Comparison of ENCODE assay signal across 13 cellular contexts in the genomic region with DNA sequence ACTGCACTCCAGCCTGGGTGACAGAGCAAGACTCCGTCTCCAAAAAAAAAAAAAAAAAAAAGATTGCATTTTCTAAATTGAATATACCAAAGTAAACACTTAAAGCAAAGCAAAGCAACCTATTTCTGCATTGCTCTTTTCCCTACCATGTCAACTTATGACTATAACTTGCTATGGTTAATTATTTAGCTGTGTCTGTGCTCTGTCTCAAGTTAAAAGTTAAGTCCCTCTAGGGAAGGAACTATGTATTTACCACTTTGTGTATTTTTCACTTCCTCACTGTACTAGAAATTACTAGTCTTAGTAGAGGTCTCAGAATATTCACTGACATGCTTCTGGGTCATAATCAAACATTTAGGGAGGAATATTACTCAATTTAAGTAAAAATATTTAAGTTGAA.
DNase-seq lines count a peak whose midpoint lies in the region; ATAC-seq, FAIRE-seq and TF ChIP-seq lines count a peak whose summit lies in the region.
"Had no signal": no experiment of that assay in that cellular context is flagged by ENCODE, and none has a peak within 500 bp of the region (broad histone marks: within the 10 kb centered on the region; RNA-seq: fewer than 3 reads in every experiment).

No MANE protein-coding gene starts in this region.

- H3K4me3 Mint-ChIP-seq in Calu3 (ENCODE audit: low read depth, unreplicated experiment): no peak overlapping the region

- no peaks in the 10 kb centered on the region for H4K20me1 ChIP-seq in PC-3 (ENCODE audit: low read length)

- no peak for ATAC-seq in PC-3
- ATAC-seq in foreskin keratinocyte: no peak
- ATAC-seq in HG02678 (IDR thresholded peaks at IDR 0.05; ENCODE audit: unreplicated experiment): no peak
- no peak for ATAC-seq in omental fat pad (ENCODE audit: low FRiP score)

- H3K79me2 ChIP-seq in PC-3 (ENCODE audit: low read length): no peaks in the 10 kb centered on the region

- POLR2A ChIA-PET in PC-3 (lab: Charles Lee; ENCODE audit: unreplicated experiment): interaction anchor here (0.5 kb wide), 1 partner anchor 332 kb away, joined by 3 read pairs; no protein-coding TSS in a partner anchor

- peak overlapping the region; percentile 92 for H3K27ac ChIP-seq in PC-3 (ENCODE audit: low read length)
- H3K27ac ChIP-seq in foreskin keratinocyte: peak overlapping the region; percentile 100
- H3K27ac ChIP-seq: C4-2B had no signal

- peaks cover 56% of the 10 kb centered on the region for H3K4me1 Mint-ChIP-seq in Calu3 (ENCODE audit: low read depth, unreplicated experiment)

- H3K27me3 Mint-ChIP-seq in Calu3 (ENCODE audit: unreplicated experiment): no peaks in the 10 kb centered on the region

- no peak overlapping the region for H3K9ac ChIP-seq in PC-3 (ENCODE audit: low read length)

- no peaks in the 10 kb centered on the region for H3K9me2 ChIP-seq in PC-3 (replicated peaks; ENCODE audit: low read length)

- H3K27ac Mint-ChIP-seq in Calu3 (ENCODE audit: unreplicated experiment): peak overlapping the region; percentile 32

- no peak overlapping the region for H2AFZ ChIP-seq in PC-3 (ENCODE audit: low read length)

- CTCF ChIA-PET in Calu3 (lab: Charles Lee) (interaction anchor here (0.7 to 0.8 kb wide), 3 partner anchors 9 to 633 kb away, joined by 3 to 8 read pairs (median 4); no protein-coding TSS in a partner anchor), PC-3 (lab: Charles Lee) (no interaction called here)

- H3K4me2 ChIP-seq in PC-3 (ENCODE audit: low read length): no peak overlapping the region

- no peak for DNase-seq in Calu3
- no peak for DNase-seq in PC-3
- no peak for DNase-seq in foreskin keratinocyte
- DNase-seq in urothelium cell line (ENCODE audit: low spot score): no peak
- no peak for DNase-seq in medulla oblongata (ENCODE audit: extremely low spot score)
- DNase-seq in omental fat pad (ENCODE audit: low spot score): no peak
- DNase-seq: AML-193; DMS79 treated with DMSO at 0.1 percent for 48 hours; NCI-H748 treated with DMSO at 0.1 percent for 48 hours; NK-92 treated with Interleukin-12 subunit alpha and Interleukin-12 subunit beta, amount 100 ng/mL, for 24 hours had no signal

- H3K27me3 ChIP-seq in PC-3 (ENCODE audit: low read length) (no peaks in the 10 kb centered on the region), foreskin keratinocyte (no peaks in the 10 kb centered on the region)

- no peaks in the 10 kb centered on the region; the same call in 1 of the 2 replicates for H3K36me3 ChIP-seq in PC-3 (ENCODE audit: low read depth, low read length)
- H3K36me3 ChIP-seq: HAP-1 had no signal

- H3K4me3 ChIP-seq in PC-3 (ENCODE audit: low read length): no peak overlapping the region
- H3K4me3 ChIP-seq: HAP-1 had no signal

- BruUV-seq in Calu3 (replicated peaks; lab: Mats Ljungman, UMichigan) (no TSS peak), PC-3 (replicated peaks; lab: Mats Ljungman, UMichigan) (no TSS peak)

- TF ChIP-seq CTCF in Calu3 (IDR thresholded peaks at IDR 0.05; ENCODE audit: unreplicated experiment) (no peak), PC-3 (conservative IDR thresholded peaks at IDR 0.05; ENCODE audit: low read depth, low read length) (no peak), foreskin keratinocyte (conservative IDR thresholded peaks at IDR 0.05) (no peak), omental fat pad (IDR thresholded peaks at IDR 0.05) (no peak)

- H3K9me3 ChIP-seq in PC-3 (ENCODE audit: low read length): no peaks in the 10 kb centered on the region
- H3K9me3 ChIP-seq: HAP-1 had no signal

- FAIRE-seq in urothelium cell line (lab: Jason Lieb, UNC): peak; percentile 50

- no peaks in the 10 kb centered on the region for H3K9me3 Mint-ChIP-seq in Calu3 (ENCODE audit: low read depth, unreplicated experiment)

- intact Hi-C loops in Calu3 (cut with micrococcal nuclease; ENCODE audit: unreplicated experiment) (loop anchor here (2.0 kb wide), 1 partner anchor 80 kb away; no protein-coding TSS in a partner anchor), PC-3 (cut with micrococcal nuclease) (no loop called here)

- H3F3A ChIP-seq in PC-3 (ENCODE audit: low read length, unreplicated experiment): no peaks in the 10 kb centered on the region

- H3K4me1 ChIP-seq in PC-3 (ENCODE audit: insufficient read depth, low read length) (peaks cover 59% of the 10 kb centered on the region), foreskin keratinocyte (peaks cover 43% of the 10 kb centered on the region)
- H3K4me1 ChIP-seq: HAP-1 had no signal

- peaks cover 15% of the 10 kb centered on the region for H3K36me3 Mint-ChIP-seq in Calu3 (ENCODE audit: insufficient read depth, unreplicated experiment)
